ENCODE assay signal across 26 cellular contexts in genomic region chr12:75859868-75860267, GRCh38.
A peak's percentile ranks its signal among the peaks of the same experiment; 100 is the strongest.
DNase-seq lines count a peak whose midpoint lies in the region; ATAC-seq and TF ChIP-seq lines count a peak whose summit lies in the region.
"Had no signal": no experiment of that assay in that cellular context is flagged by ENCODE, and none has a peak within 500 bp of the region (broad histone marks: within the 10 kb centered on the region; RNA-seq: fewer than 3 reads in every experiment).

No MANE protein-coding gene starts in this region.

- H3K36me3 ChIP-seq in SK-N-SH (replicated peaks in 1 of 2; ENCODE audit: control insufficient read depth in 1 of 2, insufficient read depth in 2 of 2, low read length in 1 of 2) (no peaks in the 10 kb centered on the region), psoas muscle (ENCODE audit: insufficient read depth in 1 of 2, low read depth in 1 of 2) (no peaks in the 10 kb centered on the region), suprapubic skin (no peaks in the 10 kb centered on the region)
- H3K36me3 ChIP-seq: BLaER1, pancreas, upper lobe of left lung had no signal

- 67% methylated on average over 2 of the region's 2 CpGs for WGBS in SK-N-SH (ENCODE audit: low lambda C conversion rate)
- WGBS in psoas muscle, 3 donors: 13 to 21% (median 16%) methylated on average over 2 of the region's 2 CpGs
- WGBS in suprapubic skin: 63% methylated on average over 2 of the region's 2 CpGs

- no peak overlapping the region for H2AFZ ChIP-seq in SK-N-SH (ENCODE audit: low read depth)
- H2AFZ ChIP-seq: hepatocyte had no signal

- no peaks in the 10 kb centered on the region for H3K4me1 Mint-ChIP-seq in T-cell
- H3K4me1 Mint-ChIP-seq: memory B cell; naive thymus-derived CD8-positive, alpha-beta T cell; stimulated activated naive CD8-positive, alpha-beta T cell treated with anti-CD3 and anti-CD28 coated beads, Interleukin-15, amount 100 ng/mL, for 72 hours had no signal

- no peaks in the 10 kb centered on the region for H3K79me2 ChIP-seq in SK-N-SH (ENCODE audit: insufficient read depth)
- H3K79me2 ChIP-seq: hepatocyte had no signal

- peaks cover 2 to 13% of the 10 kb centered on the region in 2 experiments; a peak in 2 of 4 replicates for H3K4me1 ChIP-seq in SK-N-SH (ENCODE audit: control insufficient read depth in 1 of 2, insufficient read depth in 2 of 2, low read depth in 1 of 2, low read length in 1 of 2)
- H3K4me1 ChIP-seq in psoas muscle: no peaks in the 10 kb centered on the region
- no peaks in the 10 kb centered on the region for H3K4me1 ChIP-seq in suprapubic skin
- H3K4me1 ChIP-seq: pancreas, upper lobe of left lung had no signal

- DNase-seq in SK-N-SH (no peak), LoVo (ENCODE audit: low spot score) (peak; percentile 72), epithelial cell of prostate (ENCODE audit: low read depth, low spot score) (peak; percentile 36), psoas muscle (no peak), suprapubic skin (ENCODE audit: low spot score in 2 of 2) (no peak), T-cell (no peak)
- DNase-seq: activated CD4-positive, alpha-beta T cell treated with anti-CD3 and anti-CD28 coated beads, Interleukin-2, amount 10 ng/mL, durations not matched to agents 24 days and 14 days; activated gamma-delta T cell; amygdala; Calu3; caudate nucleus; kidney; MM.1S; naive thymus-derived CD8-positive, alpha-beta T cell; NCI-H1694; NCI-H82; pancreas; stimulated activated CD4-positive, alpha-beta T cell treated with anti-CD3 and anti-CD28 coated beads, Interleukin-1b, Interleukin-23, amount 100 ng/mL, for 48 hours; stimulated activated naive CD8-positive, alpha-beta T cell treated with anti-CD3 and anti-CD28 coated beads, Interleukin-15, amount 100 ng/mL, for 72 hours; upper lobe of left lung had no signal

- H3K27me3 Mint-ChIP-seq in T-cell: no peaks in the 10 kb centered on the region
- H3K27me3 Mint-ChIP-seq: naive thymus-derived CD8-positive, alpha-beta T cell had no signal

- H3K4me3 ChIP-seq in SK-N-SH (ENCODE audit: low read depth in 2 of 2, low read length in 1 of 2) (no peak overlapping the region), psoas muscle (no peak overlapping the region), suprapubic skin (no peak overlapping the region)
- H3K4me3 ChIP-seq: BLaER1, hepatocyte, pancreas, upper lobe of left lung had no signal

- H3K27ac ChIP-seq in SK-N-SH (ENCODE audit: low read depth in 2 of 2, low read length in 1 of 2): no peak overlapping the region
- H3K27ac ChIP-seq in epithelial cell of prostate: peak overlapping the region; percentile 99
- H3K27ac ChIP-seq in psoas muscle: no peak overlapping the region
- no peak overlapping the region for H3K27ac ChIP-seq in suprapubic skin
- H3K27ac ChIP-seq: 22Rv1, BLaER1, hepatocyte, pancreas, upper lobe of left lung had no signal

- H3K9ac ChIP-seq in SK-N-SH: no peak overlapping the region
- H3K9ac ChIP-seq: BLaER1 had no signal

- no peaks in the 10 kb centered on the region for H3K9me3 Mint-ChIP-seq in T-cell
- H3K9me3 Mint-ChIP-seq: activated CD4-positive, alpha-beta T cell treated with anti-CD3 and anti-CD28 coated beads, Interleukin-2, amount 10 ng/mL, durations not matched to agents 24 days and 14 days; memory B cell; naive thymus-derived CD8-positive, alpha-beta T cell; stimulated activated naive CD8-positive, alpha-beta T cell treated with anti-CD3 and anti-CD28 coated beads, Interleukin-15, amount 100 ng/mL, for 72 hours had no signal

- ATAC-seq in SK-N-SH treated with all-trans-retinoic acid at 6 μM for 48 hours (no peak), psoas muscle (peak; percentile 65 to 95 (median 72)), HG03280 (IDR thresholded peaks at IDR 0.05; ENCODE audit: unreplicated experiment) (no peak), T-cell (replicated peaks in 1 of 4) (no peak)
- ATAC-seq: naive thymus-derived CD8-positive, alpha-beta T cell; pancreas; stimulated activated naive CD8-positive, alpha-beta T cell treated with anti-CD3 and anti-CD28 coated beads, Interleukin-15, amount 100 ng/mL, for 72 hours had no signal

- CTCF ChIA-PET in SK-N-SH (lab: Yijun Ruan, JAX): interaction anchor here (1.2 kb wide), 1 partner anchor 63 kb away, joined by 3 read pairs; no protein-coding TSS in a partner anchor
- CTCF ChIA-PET in T-cell (lab: Charles Lee): no interaction called here

- H4K20me1 ChIP-seq in SK-N-SH (ENCODE audit: insufficient read depth): no peaks in the 10 kb centered on the region
- H4K20me1 ChIP-seq: BLaER1 had no signal

- intact Hi-C loops in psoas muscle (cut with DNase I): no loop called here

- no peaks in the 10 kb centered on the region for H3K9me2 ChIP-seq in SK-N-SH

- TF ChIP-seq POLR2A in suprapubic skin (IDR thresholded peaks at IDR 0.05): no peak

- no peaks in the 10 kb centered on the region for H3K36me3 Mint-ChIP-seq in T-cell
- H3K36me3 Mint-ChIP-seq: memory B cell; naive thymus-derived CD8-positive, alpha-beta T cell had no signal

- H3K9me3 ChIP-seq in SK-N-SH (no peaks in the 10 kb centered on the region), psoas muscle (no peaks in the 10 kb centered on the region), suprapubic skin (no peaks in the 10 kb centered on the region)
- H3K9me3 ChIP-seq: BLaER1, pancreas, upper lobe of left lung had no signal

- no peak overlapping the region for H3K4me2 ChIP-seq in SK-N-SH
- H3K4me2 ChIP-seq: BLaER1, hepatocyte had no signal

- H3F3A ChIP-seq in SK-N-SH (replicated peaks; ENCODE audit: insufficient read depth): peaks cover 23% of the 10 kb centered on the region

- POLR2A ChIA-PET in SK-N-SH (lab: Yijun Ruan, JAX): no interaction called here
- POLR2A ChIA-PET in T-cell (lab: Charles Lee): no interaction called here

- no peak overlapping the region for H3K4me3 Mint-ChIP-seq in T-cell
- H3K4me3 Mint-ChIP-seq: activated CD4-positive, alpha-beta T cell treated with anti-CD3 and anti-CD28 coated beads, Interleukin-2, amount 10 ng/mL, durations not matched to agents 24 days and 14 days; memory B cell; naive thymus-derived CD8-positive, alpha-beta T cell; stimulated activated naive CD8-positive, alpha-beta T cell treated with anti-CD3 and anti-CD28 coated beads, Interleukin-15, amount 100 ng/mL, for 72 hours had no signal

- no peaks in the 10 kb centered on the region for H3K27me3 ChIP-seq in SK-N-SH (ENCODE audit: insufficient read depth)
- no peaks in the 10 kb centered on the region for H3K27me3 ChIP-seq in psoas muscle (ENCODE audit: insufficient read depth in 3 of 3, low read length in 2 of 3)
- no peaks in the 10 kb centered on the region for H3K27me3 ChIP-seq in suprapubic skin
- H3K27me3 ChIP-seq: BLaER1, hepatocyte, pancreas, upper lobe of left lung had no signal

- TF ChIP-seq CTCF in SK-N-SH (IDR thresholded peaks at IDR 0.05): no peak
- TF ChIP-seq CTCF in psoas muscle (IDR thresholded peaks at IDR 0.05): no peak
- TF ChIP-seq CTCF in suprapubic skin (IDR thresholded peaks at IDR 0.05): no peak

- TF ChIP-seq RAD21 in SK-N-SH (IDR thresholded peaks at IDR 0.05; ENCODE audit: low read length): no peak

- no peak for TF ChIP-seq EP300 in SK-N-SH (IDR thresholded peaks at IDR 0.05; ENCODE audit: borderline replicate concordance in 1 of 2, low read depth in 1 of 2, low read length in 1 of 2)
- no peak for TF ChIP-seq EP300 in suprapubic skin (IDR thresholded peaks at IDR 0.05)

- no peak overlapping the region for H3K27ac Mint-ChIP-seq in T-cell
- H3K27ac Mint-ChIP-seq: activated CD4-positive, alpha-beta T cell treated with anti-CD3 and anti-CD28 coated beads, Interleukin-2, amount 10 ng/mL, durations not matched to agents 24 days and 14 days; memory B cell; naive thymus-derived CD8-positive, alpha-beta T cell; stimulated activated naive CD8-positive, alpha-beta T cell treated with anti-CD3 and anti-CD28 coated beads, Interleukin-15, amount 100 ng/mL, for 72 hours had no signal

TF ChIP-seq in SK-N-SH treated with all-trans-retinoic acid at 6 μM for 48 hours, 23 proteins besides CTCF, POLR2A, EP300 and RAD21 (continues in another document):
- TF ChIP-seq ZC3H10 (CRISPR knock-in tag; IDR thresholded peaks at IDR 0.05) (no peak), ZFP30 (CRISPR knock-in tag; IDR thresholded peaks at IDR 0.05) (no peak), RARB (CRISPR knock-in tag; IDR thresholded peaks at IDR 0.05) (no peak), ZNF8 (CRISPR knock-in tag; IDR thresholded peaks at IDR 0.05) (0 out of 2 replicates have a peak, but pooled peaks have one; percentile 41)

TF ChIP-seq in SK-N-SH, 30 proteins besides CTCF, POLR2A, EP300 and RAD21:
- TF ChIP-seq EZH2phosphoT487 (IDR thresholded peaks at IDR 0.05; ENCODE audit: borderline replicate concordance, low read depth) (no peak), MEF2A (IDR thresholded peaks at IDR 0.05; ENCODE audit: borderline replicate concordance, low read depth) (no peak), RFX5 (IDR thresholded peaks at IDR 0.05; ENCODE audit: low read length) (no peak), NFIC (IDR thresholded peaks at IDR 0.05; ENCODE audit: borderline replicate concordance) (no peak), FOXM1 (IDR thresholded peaks at IDR 0.05; ENCODE audit: low read depth) (no peak), ZBTB33 (IDR thresholded peaks at IDR 0.05; ENCODE audit: borderline replicate concordance, low read depth) (no peak), CHD2 (IDR thresholded peaks at IDR 0.05; ENCODE audit: low read length, partially characterized antibody) (no peak), GATA2 (CRISPR knock-in tag; IDR thresholded peaks at IDR 0.05) (no peak), TEAD4 (IDR thresholded peaks at IDR 0.05; ENCODE audit: borderline replicate concordance, insufficient read depth) (no peak)

Comparison
In these comparisons a context has a peak if more than half of its experiments do, and no peak if none do; other contexts are left out.
1. ATAC-seq: peak in psoas muscle (4 of 4); none in SK-N-SH treated with all-trans-retinoic acid at 6 μM for 48 hours (single experiment), HG03280 (single experiment) and T-cell (0 of 4).
2. DNase-seq: peak in LoVo (single experiment) and epithelial cell of prostate (single experiment); none in SK-N-SH (single experiment), psoas muscle (0 of 2), suprapubic skin (0 of 2) and T-cell (0 of 34).